1 cellular context compared by ENCODE assay signal in genomic region chr19:47493378-47494210, GRCh38.
TF ChIP-seq lines count a peak whose summit lies in the region.

No MANE protein-coding gene starts in this region.

TF ChIP-seq in WTC11, 78 proteins besides CTCF, POLR2A, EP300 and RAD21 (continued from another document):
- TF ChIP-seq, protein P1, sequence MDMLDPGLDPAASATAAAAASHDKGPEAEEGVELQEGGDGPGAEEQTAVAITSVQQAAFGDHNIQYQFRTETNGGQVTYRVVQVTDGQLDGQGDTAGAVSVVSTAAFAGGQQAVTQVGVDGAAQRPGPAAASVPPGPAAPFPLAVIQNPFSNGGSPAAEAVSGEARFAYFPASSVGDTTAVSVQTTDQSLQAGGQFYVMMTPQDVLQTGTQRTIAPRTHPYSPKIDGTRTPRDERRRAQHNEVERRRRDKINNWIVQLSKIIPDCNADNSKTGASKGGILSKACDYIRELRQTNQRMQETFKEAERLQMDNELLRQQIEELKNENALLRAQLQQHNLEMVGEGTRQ (CRISPR knock-in tag; IDR thresholded peaks at IDR 0.05): no peak
- TF ChIP-seq PRRX2 (CRISPR knock-in tag; IDR thresholded peaks at IDR 0.05) (no peak), FOXJ3 (CRISPR knock-in tag; IDR thresholded peaks at IDR 0.05; ENCODE audit: borderline replicate concordance) (no peak), NR2C2 (CRISPR knock-in tag; IDR thresholded peaks at IDR 0.05) (no peak), IRF2 (CRISPR knock-in tag; IDR thresholded peaks at IDR 0.05; ENCODE audit: borderline replicate concordance, low read depth) (no peak), GABPB1 (CRISPR knock-in tag; IDR thresholded peaks at IDR 0.05) (no peak), TEAD4 (CRISPR knock-in tag; IDR thresholded peaks at IDR 0.05) (no peak), MXD4 (CRISPR knock-in tag; IDR thresholded peaks at IDR 0.05; ENCODE audit: borderline replicate concordance) (no peak), SOX15 (CRISPR knock-in tag; IDR thresholded peaks at IDR 0.05) (no peak), RORB (CRISPR knock-in tag; IDR thresholded peaks at IDR 0.05) (no peak), NR1H2 (CRISPR knock-in tag; IDR thresholded peaks at IDR 0.05) (no peak)
- TF ChIP-seq, protein P2, sequence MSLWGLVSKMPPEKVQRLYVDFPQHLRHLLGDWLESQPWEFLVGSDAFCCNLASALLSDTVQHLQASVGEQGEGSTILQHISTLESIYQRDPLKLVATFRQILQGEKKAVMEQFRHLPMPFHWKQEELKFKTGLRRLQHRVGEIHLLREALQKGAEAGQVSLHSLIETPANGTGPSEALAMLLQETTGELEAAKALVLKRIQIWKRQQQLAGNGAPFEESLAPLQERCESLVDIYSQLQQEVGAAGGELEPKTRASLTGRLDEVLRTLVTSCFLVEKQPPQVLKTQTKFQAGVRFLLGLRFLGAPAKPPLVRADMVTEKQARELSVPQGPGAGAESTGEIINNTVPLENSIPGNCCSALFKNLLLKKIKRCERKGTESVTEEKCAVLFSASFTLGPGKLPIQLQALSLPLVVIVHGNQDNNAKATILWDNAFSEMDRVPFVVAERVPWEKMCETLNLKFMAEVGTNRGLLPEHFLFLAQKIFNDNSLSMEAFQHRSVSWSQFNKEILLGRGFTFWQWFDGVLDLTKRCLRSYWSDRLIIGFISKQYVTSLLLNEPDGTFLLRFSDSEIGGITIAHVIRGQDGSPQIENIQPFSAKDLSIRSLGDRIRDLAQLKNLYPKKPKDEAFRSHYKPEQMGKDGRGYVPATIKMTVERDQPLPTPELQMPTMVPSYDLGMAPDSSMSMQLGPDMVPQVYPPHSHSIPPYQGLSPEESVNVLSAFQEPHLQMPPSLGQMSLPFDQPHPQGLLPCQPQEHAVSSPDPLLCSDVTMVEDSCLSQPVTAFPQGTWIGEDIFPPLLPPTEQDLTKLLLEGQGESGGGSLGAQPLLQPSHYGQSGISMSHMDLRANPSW (CRISPR knock-in tag; conservative IDR thresholded peaks at IDR 0.05; ENCODE audit: low read depth): no peak
- TF ChIP-seq, protein P3, sequence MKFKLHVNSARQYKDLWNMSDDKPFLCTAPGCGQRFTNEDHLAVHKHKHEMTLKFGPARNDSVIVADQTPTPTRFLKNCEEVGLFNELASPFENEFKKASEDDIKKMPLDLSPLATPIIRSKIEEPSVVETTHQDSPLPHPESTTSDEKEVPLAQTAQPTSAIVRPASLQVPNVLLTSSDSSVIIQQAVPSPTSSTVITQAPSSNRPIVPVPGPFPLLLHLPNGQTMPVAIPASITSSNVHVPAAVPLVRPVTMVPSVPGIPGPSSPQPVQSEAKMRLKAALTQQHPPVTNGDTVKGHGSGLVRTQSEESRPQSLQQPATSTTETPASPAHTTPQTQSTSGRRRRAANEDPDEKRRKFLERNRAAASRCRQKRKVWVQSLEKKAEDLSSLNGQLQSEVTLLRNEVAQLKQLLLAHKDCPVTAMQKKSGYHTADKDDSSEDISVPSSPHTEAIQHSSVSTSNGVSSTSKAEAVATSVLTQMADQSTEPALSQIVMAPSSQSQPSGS (CRISPR knock-in tag; IDR thresholded peaks at IDR 0.05; ENCODE audit: borderline replicate concordance, low read depth): no peak
- TF ChIP-seq, protein P4, sequence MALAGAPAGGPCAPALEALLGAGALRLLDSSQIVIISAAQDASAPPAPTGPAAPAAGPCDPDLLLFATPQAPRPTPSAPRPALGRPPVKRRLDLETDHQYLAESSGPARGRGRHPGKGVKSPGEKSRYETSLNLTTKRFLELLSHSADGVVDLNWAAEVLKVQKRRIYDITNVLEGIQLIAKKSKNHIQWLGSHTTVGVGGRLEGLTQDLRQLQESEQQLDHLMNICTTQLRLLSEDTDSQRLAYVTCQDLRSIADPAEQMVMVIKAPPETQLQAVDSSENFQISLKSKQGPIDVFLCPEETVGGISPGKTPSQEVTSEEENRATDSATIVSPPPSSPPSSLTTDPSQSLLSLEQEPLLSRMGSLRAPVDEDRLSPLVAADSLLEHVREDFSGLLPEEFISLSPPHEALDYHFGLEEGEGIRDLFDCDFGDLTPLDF (CRISPR knock-in tag; IDR thresholded peaks at IDR 0.05): no peak
- TF ChIP-seq, protein P5, sequence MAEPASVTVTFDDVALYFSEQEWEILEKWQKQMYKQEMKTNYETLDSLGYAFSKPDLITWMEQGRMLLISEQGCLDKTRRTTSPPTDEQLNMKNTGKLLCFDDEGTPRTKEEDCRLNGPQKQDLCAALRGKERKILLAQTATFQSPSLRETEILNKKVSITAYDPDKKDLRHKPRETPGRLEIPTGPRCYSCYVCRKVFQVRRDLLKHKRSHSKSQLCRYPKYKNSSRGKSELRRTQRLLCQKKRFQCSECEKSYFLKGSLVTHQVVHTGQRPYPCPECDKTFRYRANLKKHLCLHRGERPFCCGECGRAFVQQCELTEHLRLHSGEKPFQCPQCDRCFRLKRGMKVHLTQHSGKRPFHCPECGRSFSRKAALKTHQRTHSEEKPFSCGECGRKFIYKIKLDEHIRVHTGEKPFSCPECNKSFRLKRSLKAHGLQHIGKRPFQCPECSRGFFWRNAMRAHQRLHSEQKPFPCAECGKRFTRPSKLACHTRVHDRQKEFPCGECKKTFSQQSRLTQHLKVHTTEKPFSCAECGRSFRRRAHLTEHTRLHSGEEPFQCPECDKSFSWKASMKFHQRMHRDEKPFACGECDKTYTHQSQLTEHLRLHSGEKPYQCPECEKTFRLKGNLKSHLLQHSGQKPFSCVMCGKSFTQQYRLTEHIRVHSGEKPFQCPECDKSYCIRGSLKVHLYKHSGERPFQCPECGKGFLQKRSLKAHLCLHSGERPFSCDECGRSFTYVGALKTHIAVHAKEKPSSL (CRISPR knock-in tag; conservative IDR thresholded peaks at IDR 0.05): no peak
